ENCODE assay signal across 8 cellular contexts in genomic region chr3:161560006-161560637, GRCh38.
A peak's percentile ranks its signal among the peaks of the same experiment; 100 is the strongest.
DNase-seq lines count a peak whose midpoint lies in the region; ATAC-seq and TF ChIP-seq lines count a peak whose summit lies in the region.

No MANE protein-coding gene starts in this region.

- H2AFZ ChIP-seq in fibroblast of lung (ENCODE audit: low read length): no peak overlapping the region
- H2AFZ ChIP-seq in osteoblast (ENCODE audit: low read length): no peak overlapping the region

- H3K4me1 ChIP-seq in RWPE2 (ENCODE audit: insufficient read depth, poor library complexity, severe bottlenecking): no peaks in the 10 kb centered on the region
- no peaks in the 10 kb centered on the region for H3K4me1 ChIP-seq in fibroblast of lung (ENCODE audit: control insufficient read depth, extremely low read depth, insufficient read depth, low read length)
- no peaks in the 10 kb centered on the region for H3K4me1 ChIP-seq in osteoblast (ENCODE audit: insufficient read depth, low read length)

- peak; percentile 76 for TF ChIP-seq RAD21 in Ishikawa (IDR thresholded peaks at IDR 0.05; ENCODE audit: low read depth)

- H3K9me3 ChIP-seq in RWPE2 (ENCODE audit: severe bottlenecking) (no peaks in the 10 kb centered on the region), fibroblast of lung (ENCODE audit: control insufficient read depth, insufficient read depth, low read depth, low read length) (no peaks in the 10 kb centered on the region), osteoblast (ENCODE audit: low read depth, low read length) (no peaks in the 10 kb centered on the region)

- H3K27me3 ChIP-seq in RWPE2 (ENCODE audit: insufficient read depth, poor library complexity, severe bottlenecking) (peaks cover 3% of the 10 kb centered on the region), fibroblast of lung (ENCODE audit: control insufficient read depth, insufficient read depth, low read length) (no peaks in the 10 kb centered on the region), osteoblast (ENCODE audit: insufficient read depth, low read length) (no peaks in the 10 kb centered on the region)

- ATAC-seq in RWPE2 (ENCODE audit: low read depth) (peak; percentile 61), GM18868 (IDR thresholded peaks at IDR 0.05; ENCODE audit: unreplicated experiment) (no peak), HG03095 (IDR thresholded peaks at IDR 0.05; ENCODE audit: unreplicated experiment) (no peak)

- H3K27ac ChIP-seq in RWPE2 (ENCODE audit: poor library complexity, severe bottlenecking): no peak overlapping the region
- no peak overlapping the region for H3K27ac ChIP-seq in fibroblast of lung (ENCODE audit: insufficient read depth, low read length)
- H3K27ac ChIP-seq in osteoblast (ENCODE audit: low read depth, low read length): no peak overlapping the region

- no peaks in the 10 kb centered on the region for H3K79me2 ChIP-seq in fibroblast of lung (ENCODE audit: control insufficient read depth, insufficient read depth, low read length)
- no peaks in the 10 kb centered on the region for H3K79me2 ChIP-seq in osteoblast (ENCODE audit: insufficient read depth, low read length)

- H3K9ac ChIP-seq in fibroblast of lung (ENCODE audit: insufficient read depth, low read length): no peak overlapping the region

- H3K4me2 ChIP-seq in fibroblast of lung (ENCODE audit: extremely low read depth, insufficient read depth, low read length) (no peak overlapping the region), osteoblast (ENCODE audit: insufficient read depth, low read length) (no peak overlapping the region)

- DNase-seq in activated CD4-positive, alpha-beta T cell treated with anti-CD3 and anti-CD28 coated beads for 48 hours: peak; percentile 15
- DNase-seq in activated CD4-positive, alpha-beta T cell treated with anti-CD3 and anti-CD28 coated beads, Interleukin-2, amount 50 U/mL, for 4 hours: no peak
- DNase-seq in RWPE2 (ENCODE audit: low spot score): no peak
- DNase-seq in fibroblast of lung (ENCODE audit: low read depth in 2 of 2): peak; percentile 38 to 61
- DNase-seq in osteoblast (ENCODE audit: insufficient read length, low spot score, missing footprints): peak; percentile 47

- peak; percentile 29 for TF ChIP-seq CTCF in RWPE2 (IDR thresholded peaks at IDR 0.05; ENCODE audit: poor library complexity, severe bottlenecking)
- TF ChIP-seq CTCF in fibroblast of lung (conservative IDR thresholded peaks at IDR 0.05 in 1 of 2, IDR thresholded peaks at IDR 0.05 in 1 of 2; ENCODE audit: low read depth in 1 of 2, low read length in 2 of 2): peak; percentile 62 to 65
- TF ChIP-seq CTCF in osteoblast (IDR thresholded peaks at IDR 0.05; ENCODE audit: extremely low read depth, low read depth, low read length): peak; percentile 62

- no peak overlapping the region for H3K4me3 ChIP-seq in RWPE2 (ENCODE audit: severe bottlenecking)
- no peak overlapping the region for H3K4me3 ChIP-seq in fibroblast of lung (replicated peaks in 1 of 4; ENCODE audit: control extremely low read depth in 1 of 4, insufficient read depth in 1 of 4, low read depth in 3 of 4, low read length in 4 of 4)
- H3K4me3 ChIP-seq in osteoblast (ENCODE audit: insufficient read depth, low read length): no peak overlapping the region

- no peak for TF ChIP-seq EP300 in Ishikawa (IDR thresholded peaks at IDR 0.05; ENCODE audit: borderline replicate concordance)

- no peaks in the 10 kb centered on the region for H3K36me3 ChIP-seq in RWPE2 (ENCODE audit: low read depth)
- H3K36me3 ChIP-seq in fibroblast of lung (ENCODE audit: control insufficient read depth, insufficient read depth, low read length): no peaks in the 10 kb centered on the region
- H3K36me3 ChIP-seq in osteoblast (ENCODE audit: insufficient read depth, low read length): no peaks in the 10 kb centered on the region

- H4K20me1 ChIP-seq in fibroblast of lung (ENCODE audit: control insufficient read depth, extremely low read depth, insufficient read depth, low read length): no peaks in the 10 kb centered on the region
- no peaks in the 10 kb centered on the region for H4K20me1 ChIP-seq in osteoblast (ENCODE audit: insufficient read depth, low read length)

TF ChIP-seq in Ishikawa, 13 proteins besides CTCF, POLR2A, EP300 and RAD21:
- no peak for TF ChIP-seq TAF1 (IDR thresholded peaks at IDR 0.05; ENCODE audit: low read depth)
- TF ChIP-seq TCF12 (IDR thresholded peaks at IDR 0.05; ENCODE audit: low read depth): no peak
- no peak for TF ChIP-seq TEAD4 (IDR thresholded peaks at IDR 0.05)
- TF ChIP-seq, protein P1, sequence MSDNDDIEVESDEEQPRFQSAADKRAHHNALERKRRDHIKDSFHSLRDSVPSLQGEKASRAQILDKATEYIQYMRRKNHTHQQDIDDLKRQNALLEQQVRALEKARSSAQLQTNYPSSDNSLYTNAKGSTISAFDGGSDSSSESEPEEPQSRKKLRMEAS (IDR thresholded peaks at IDR 0.05): no peak
- TF ChIP-seq REST (IDR thresholded peaks at IDR 0.05; ENCODE audit: low read depth): no peak
- TF ChIP-seq NFIC (IDR thresholded peaks at IDR 0.05): no peak
- no peak for TF ChIP-seq FOXM1 (IDR thresholded peaks at IDR 0.05; ENCODE audit: borderline replicate concordance, low read depth)
- no peak for TF ChIP-seq CREB1 (IDR thresholded peaks at IDR 0.05; ENCODE audit: low read depth)
- TF ChIP-seq EGR1 (IDR thresholded peaks at IDR 0.05): no peak
- TF ChIP-seq USF1 (IDR thresholded peaks at IDR 0.05): no peak
- no peak for TF ChIP-seq ZBTB7A (IDR thresholded peaks at IDR 0.05; ENCODE audit: low read depth)
- no peak for TF ChIP-seq CEBPB (IDR thresholded peaks at IDR 0.05)
- TF ChIP-seq YY1 (IDR thresholded peaks at IDR 0.05; ENCODE audit: low read depth): no peak

Comparison
In these comparisons a context has a peak if more than half of its experiments do, and no peak if none do; other contexts are left out.
1. DNase-seq: peak in activated CD4-positive, alpha-beta T cell treated with anti-CD3 and anti-CD28 coated beads for 48 hours (single experiment), fibroblast of lung (2 of 2) and osteoblast (single experiment); none in activated CD4-positive, alpha-beta T cell treated with anti-CD3 and anti-CD28 coated beads, Interleukin-2, amount 50 U/mL, for 4 hours (0 of 2) and RWPE2 (single experiment).
2. Peak in every context shown above with its lines, with median percentiles within 50 percentile points of each other: CTCF ChIP-seq.